20 cellular contexts compared by ENCODE assay signal in genomic region chr13:110114351-110114750, GRCh38.
"Had no signal": no experiment of that assay in that cellular context is flagged by ENCODE, and none has a peak within 500 bp of the region (broad histone marks: within the 10 kb centered on the region; RNA-seq: fewer than 3 reads in every experiment).

No MANE protein-coding gene starts in this region.

- H3K4me3 ChIP-seq: ascending aorta, dorsolateral prefrontal cortex, esophagus muscularis mucosa, lower lobe of right lung, smooth muscle cell, thyroid gland had no signal

- ATAC-seq: activated CD8-positive, alpha-beta memory T cell treated with anti-CD3 and anti-CD28 coated beads, Interleukin-2, amount 10 ng/mL, durations not matched to agents 7 days and 5 days; left cardiac atrium; lower lobe of right lung; naive thymus-derived CD8-positive, alpha-beta T cell; right cardiac atrium; T-helper 17 cell had no signal

- DNase-seq: activated CD4-positive, alpha-beta T cell treated with anti-CD3 and anti-CD28 coated beads, Interleukin-2, amount 50 U/mL, for 48 hours; activated CD4-positive, CD25-positive, alpha-beta regulatory T cell treated with anti-CD3 and anti-CD28 coated beads, Interleukin-2, amount 50 U/mL, for 72 hours; activated CD8-positive, alpha-beta memory T cell treated with anti-CD3 and anti-CD28 coated beads, Interleukin-2, amount 10 ng/mL, durations not matched to agents 7 days and 5 days; activated gamma-delta T cell treated with Interleukin-2 at 50 U/mL for 16 hours; activated naive CD8-positive, alpha-beta T cell treated with anti-CD3 and anti-CD28 coated beads, Interleukin-2, amount 10 ng/mL, durations not matched to agents 7 days and 5 days; activated T-cell treated with anti-CD3 and anti-CD28 coated beads, Interleukin-2, amount 50 U/mL, for 48 hours; dorsolateral prefrontal cortex; hypothalamus; left cardiac atrium; lower lobe of right lung; naive thymus-derived CD8-positive, alpha-beta T cell; right cardiac atrium; T-helper 17 cell; thyroid gland had no signal

- FAIRE-seq: TTC549, urothelium cell line had no signal

- H3K27me3 ChIP-seq: ascending aorta, neutrophil, thyroid gland had no signal

- H3K36me3 ChIP-seq: ascending aorta, esophagus muscularis mucosa, lower lobe of right lung, neutrophil, thyroid gland had no signal

- H3K27ac ChIP-seq: ascending aorta, dorsolateral prefrontal cortex, esophagus muscularis mucosa, lower lobe of right lung, neutrophil, thyroid gland had no signal

- H3K9me3 ChIP-seq: ascending aorta, esophagus muscularis mucosa, lower lobe of right lung, neutrophil, thyroid gland had no signal
